ENCODE assay signal across 2 cellular contexts in the genomic region with DNA sequence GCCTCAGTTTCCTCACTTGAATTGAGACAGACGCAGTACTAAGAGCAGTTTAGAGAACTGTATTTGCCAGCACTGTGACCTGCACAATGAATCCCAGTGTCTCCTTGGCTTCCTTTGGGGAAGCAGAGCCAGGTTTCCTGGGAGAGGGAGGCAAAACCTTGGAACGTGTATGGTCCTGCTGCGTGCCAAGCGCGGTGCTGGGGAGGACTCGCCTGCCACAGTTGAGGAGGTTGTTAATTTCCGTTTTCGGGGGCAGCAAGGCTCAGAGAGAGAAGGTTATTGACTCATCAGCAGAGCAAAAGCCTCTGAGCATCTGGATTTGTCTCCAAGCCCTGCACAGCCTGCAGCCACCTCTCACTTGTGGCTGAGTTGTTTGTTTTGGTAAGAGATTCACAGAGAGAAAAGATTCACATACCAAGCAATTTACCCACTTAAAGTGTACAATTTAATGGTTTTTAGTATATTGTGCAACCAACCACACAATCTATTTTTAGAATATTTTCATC.
TF ChIP-seq lines count a peak whose summit lies in the region.

No MANE protein-coding gene starts in this region.

TF ChIP-seq in HEK293, 187 proteins besides CTCF, POLR2A, EP300 and RAD21 (continued from another document):
- TF ChIP-seq FEZF1 (tag by site-specific recombination; IDR thresholded peaks at IDR 0.05) (peak; percentile 57; the same call in 1 of the 2 replicates), ZSCAN4 (tag by site-specific recombination; IDR thresholded peaks at IDR 0.05) (no peak), ZNF792 (tag by site-specific recombination; IDR thresholded peaks at IDR 0.05) (no peak), ZNF398 (tag by site-specific recombination; IDR thresholded peaks at IDR 0.05) (0 out of 2 replicates have a peak, but pooled peaks have one; percentile 20), GFI1B (tag by site-specific recombination; IDR thresholded peaks at IDR 0.05) (peak; percentile 74; the same call in 1 of the 2 replicates), KLF10 (tag by site-specific recombination; IDR thresholded peaks at IDR 0.05) (no peak), SP7 (tag by site-specific recombination; IDR thresholded peaks at IDR 0.05) (peak; percentile 41; the same call in 1 of the 2 replicates), ZNF837 (tag by site-specific recombination; IDR thresholded peaks at IDR 0.05) (no peak), ZNF24 (tag by site-specific recombination; IDR thresholded peaks at IDR 0.05) (no peak), ZNF335 (tag by site-specific recombination; conservative IDR thresholded peaks at IDR 0.05) (0 out of 2 replicates have a peak, but pooled peaks have one; percentile 23), ZNF138 (tag by site-specific recombination; IDR thresholded peaks at IDR 0.05; ENCODE audit: borderline replicate concordance) (no peak), ZNF155 (tag by site-specific recombination; IDR thresholded peaks at IDR 0.05) (no peak)

TF ChIP-seq in SK-N-SH treated with all-trans-retinoic acid at 6 μM for 48 hours, 23 proteins besides CTCF, POLR2A, EP300 and RAD21 (continued from another document):
- TF ChIP-seq ARNTL (CRISPR knock-in tag; IDR thresholded peaks at IDR 0.05; ENCODE audit: borderline replicate concordance, low read depth), result no peak
- TF ChIP-seq GLIS3 (CRISPR knock-in tag; IDR thresholded peaks at IDR 0.05), result no peak
- no peak for TF ChIP-seq ZFP3 (CRISPR knock-in tag; IDR thresholded peaks at IDR 0.05)
- no peak for TF ChIP-seq ESRRG (CRISPR knock-in tag; IDR thresholded peaks at IDR 0.05)
- TF ChIP-seq TSHZ2 (CRISPR knock-in tag; IDR thresholded peaks at IDR 0.05), result no peak
- no peak for TF ChIP-seq OSR1 (CRISPR knock-in tag; IDR thresholded peaks at IDR 0.05)
- no peak for TF ChIP-seq ZNF8 (CRISPR knock-in tag; IDR thresholded peaks at IDR 0.05)
